Comparison of ENCODE assay signal across 10 cellular contexts in the genomic region with DNA sequence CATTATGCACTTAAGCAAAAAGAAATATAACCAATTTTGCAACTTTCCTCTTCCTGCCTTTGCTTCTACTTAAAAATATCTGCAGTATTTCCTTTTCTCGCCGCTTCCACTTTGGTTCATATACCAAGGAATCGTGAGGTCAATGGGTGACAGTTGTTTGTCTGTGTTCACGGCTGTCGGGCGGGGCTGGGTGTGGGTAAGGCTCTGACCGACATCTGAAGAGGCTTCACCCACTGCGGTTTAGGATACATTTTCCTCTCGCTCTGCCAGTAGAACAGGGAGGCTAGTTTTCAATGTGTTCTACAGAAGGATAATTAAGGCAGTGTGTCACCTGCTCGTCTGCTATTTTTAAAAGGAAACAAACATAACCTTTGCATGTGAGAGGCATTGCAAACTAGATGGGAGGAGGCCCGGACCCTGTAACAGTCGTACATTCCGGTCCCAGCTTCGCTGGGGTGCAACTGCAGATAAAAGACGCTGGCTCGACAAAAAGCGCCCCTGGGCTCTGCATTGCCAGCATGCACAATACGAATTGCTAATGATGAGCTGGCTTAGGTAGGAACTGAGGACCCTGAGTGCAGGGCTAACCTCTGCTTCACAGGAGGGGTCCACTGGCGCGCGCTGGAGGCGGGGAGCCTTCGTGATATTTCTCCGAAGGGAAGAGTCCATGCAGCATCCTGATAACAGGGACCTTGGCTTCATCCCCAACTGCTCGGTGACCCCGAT. TPM values are rescaled to one million over a fixed set of nuclear protein-coding genes. Genes with fewer than 3 reads are reported as not detected.
DNase-seq lines count a peak whose midpoint lies in the region; ATAC-seq and TF ChIP-seq lines count a peak whose summit lies in the region.
"Had no signal": no experiment of that assay in that cellular context is flagged by ENCODE, and none has a peak within 500 bp of the region (broad histone marks: within the 10 kb centered on the region; RNA-seq: fewer than 3 reads in every experiment).

No MANE protein-coding gene starts in this region.

- H3K4me2 ChIP-seq in neuronal stem cell (ENCODE audit: insufficient read depth, low read length, poor library complexity, severe bottlenecking) = no peak overlapping the region

- no peak overlapping the region for H4K91ac ChIP-seq in neuronal stem cell (ENCODE audit: low read depth, low read length, poor library complexity)

- H3K27ac ChIP-seq in coronary artery (no peak overlapping the region), neuronal stem cell (replicated peaks; ENCODE audit: low read length) (no peak overlapping the region)

- H3K4me3 ChIP-seq in coronary artery (peak overlapping the region; percentile 15), neuronal stem cell (ENCODE audit: low read length in 2 of 2) (no peak overlapping the region)

- DNase-seq in HT-29 (ENCODE audit: low spot score) (peak; percentile 20), NCI-H510A (lab: John Stamatoyannopoulos, UW) (peak; percentile 83), coronary artery (ENCODE audit: low spot score) (no peak), neuronal stem cell (ENCODE audit: low spot score) (no peak)
- DNase-seq: activated T-cell treated with anti-CD3 and anti-CD28 coated beads, Interleukin-2, amount 50 U/mL, for 48 hours; MM.1S had no signal

- H4K8ac ChIP-seq in neuronal stem cell (ENCODE audit: low read depth, low read length) = no peak overlapping the region

- ATAC-seq in GM21529 (IDR thresholded peaks at IDR 0.05; ENCODE audit: unreplicated experiment) (no peak), HG02981 (IDR thresholded peaks at IDR 0.05; ENCODE audit: unreplicated experiment) (no peak), HG03342 (IDR thresholded peaks at IDR 0.05; ENCODE audit: unreplicated experiment) (no peak)

- H3K79me1 ChIP-seq in neuronal stem cell (ENCODE audit: low read depth, low read length) = no peaks in the 10 kb centered on the region

- H2BK15ac ChIP-seq in neuronal stem cell (ENCODE audit: low read length) = no peak overlapping the region

- no peak overlapping the region for H2BK5ac ChIP-seq in neuronal stem cell (ENCODE audit: low read length)

- H3K36me3 ChIP-seq in neuronal stem cell (replicated peaks in 1 of 2; ENCODE audit: control insufficient read depth in 2 of 2, insufficient read depth in 2 of 2, low read length in 2 of 2) = no peaks in the 10 kb centered on the region

- H3K27me3 ChIP-seq in neuronal stem cell (ENCODE audit: control insufficient read depth in 3 of 3, insufficient read depth in 3 of 3, low read depth in 1 of 3, low read length in 3 of 3) = no peaks in the 10 kb centered on the region

- peaks cover 6 to 7% of the 10 kb centered on the region in 2 donors for H3K4me1 ChIP-seq in neuronal stem cell (ENCODE audit: control insufficient read depth in 2 of 2, insufficient read depth in 1 of 2, low read depth in 1 of 2, low read length in 2 of 2)

- no peak overlapping the region for H3K14ac ChIP-seq in neuronal stem cell (ENCODE audit: low read length)

- peak overlapping the region; percentile 74 for H2AK5ac ChIP-seq in neuronal stem cell (ENCODE audit: low read depth, low read length)

- WGBS in neuronal stem cell (ENCODE audit: extremely low coverage in 2 of 2, insufficient read length in 2 of 2, insufficient replicate concordance in 1 of 2), 2 donors = no CpG with 5 or more reads among the region's 26 CpGs

- no peak overlapping the region for H3K23ac ChIP-seq in neuronal stem cell (ENCODE audit: low read depth, low read length, poor library complexity)

- H3K4ac ChIP-seq in neuronal stem cell (ENCODE audit: low read length) = no peak overlapping the region

- no peak overlapping the region for H2BK120ac ChIP-seq in neuronal stem cell (ENCODE audit: low read depth, low read length)

- no peak overlapping the region for H2BK12ac ChIP-seq in neuronal stem cell (ENCODE audit: low read length)

- no peaks in the 10 kb centered on the region for H3K9me3 ChIP-seq in neuronal stem cell (replicated peaks in 1 of 2; ENCODE audit: control insufficient read depth in 2 of 2, insufficient read depth in 1 of 2, low read depth in 1 of 2, low read length in 2 of 2)

- no peak overlapping the region for H3K9ac ChIP-seq in neuronal stem cell (ENCODE audit: low read depth, low read length, poor library complexity)

- peak overlapping the region; percentile 45 for H2AFZ ChIP-seq in neuronal stem cell (ENCODE audit: low read length)

- TF ChIP-seq CTCF in coronary artery (IDR thresholded peaks at IDR 0.05) = no peak

- H3K18ac ChIP-seq in neuronal stem cell (ENCODE audit: low read length) = no peak overlapping the region

RNA-seq across cellular contexts. Expression of a gene that starts 8.5 kb away (rescaled TPM):
- total RNA-seq in HT-29 (2014; rRNA removed; shearing (Covaris generic)) = not detected in 2 replicates
- not detected for polyA plus RNA-seq in neuronal stem cell (2013, experiment 1 of 2)
- polyA plus RNA-seq in neuronal stem cell (2013, experiment 2 of 2) = 0.04 TPM
- total RNA-seq: SK-MEL-5 had no signal

Comparison
In these comparisons a context has a peak if more than half of its experiments do, and no peak if none do; other contexts are left out.
1. DNase-seq: peak in HT-29 (single experiment) and NCI-H510A (single experiment); none in coronary artery (single experiment) and neuronal stem cell (single experiment).